In genomic region chr11:63478896-63479295, GRCh38 we compare ENCODE assay signal across 7 cellular contexts. TPM values are rescaled to one million over a fixed set of nuclear protein-coding genes. Genes with fewer than 3 reads are reported as not detected.
DNase-seq lines count a peak whose midpoint lies in the region; ATAC-seq and TF ChIP-seq lines count a peak whose summit lies in the region.

No MANE protein-coding gene starts in this region.

- DNase-seq in NCI-H146 (lab: John Stamatoyannopoulos, UW) (peak; percentile 59), SW480 (ENCODE audit: low spot score) (peak; percentile 92), ascending aorta (ENCODE audit: low spot score in 2 of 2) (peak in 1 of 2 donors; percentile 68), right cardiac atrium (no peak), sciatic nerve (ENCODE audit: low spot score) (no peak)

- intact Hi-C loops in ascending aorta (cut with DNase I) = loop anchor here (2.0 kb wide), 2 partner anchors 158 to 260 kb away; no protein-coding TSS in a partner anchor
- intact Hi-C loops in right cardiac atrium (cut with DNase I) = loop anchor here (2.0 to 10.0 kb wide), 3 partner anchors 156 to 256 kb away; no protein-coding TSS in a partner anchor
- intact Hi-C loops in sciatic nerve (cut with DNase I) = loop anchor here (10.0 kb wide), 1 partner anchor 166 kb away; no protein-coding TSS in a partner anchor

- no peak overlapping the region for H3K4me3 ChIP-seq in ascending aorta
- no peak overlapping the region for H3K4me3 ChIP-seq in right cardiac atrium (ENCODE audit: low read length)

- H3K27ac ChIP-seq in ascending aorta (no peak overlapping the region), right cardiac atrium (ENCODE audit: low read length) (no peak overlapping the region)

- H3K27me3 ChIP-seq in ascending aorta (no peaks in the 10 kb centered on the region), right cardiac atrium (ENCODE audit: control insufficient read depth, insufficient read depth) (no peaks in the 10 kb centered on the region)

- ATAC-seq in right cardiac atrium = peak; percentile 80 to 92
- ATAC-seq in sciatic nerve = peak; percentile 94
- no peak for ATAC-seq in HG03457 (IDR thresholded peaks at IDR 0.05; ENCODE audit: unreplicated experiment)

- H3K4me1 ChIP-seq in ascending aorta (peaks cover 0 to 5% of the 10 kb centered on the region in 2 donors), right cardiac atrium (ENCODE audit: control insufficient read depth, insufficient read depth, low read length) (no peaks in the 10 kb centered on the region)

- H3K9me3 ChIP-seq in ascending aorta (peaks cover 0 to 4% of the 10 kb centered on the region in 2 donors), right cardiac atrium (ENCODE audit: control insufficient read depth, low read length) (no peaks in the 10 kb centered on the region)

- H3K36me3 ChIP-seq in ascending aorta = no peaks in the 10 kb centered on the region

- 13% methylated on average over 5 of the region's 5 CpGs for WGBS in right cardiac atrium

- TF ChIP-seq CTCF in GM12872 (IDR thresholded peaks at IDR 0.05; ENCODE audit: insufficient read depth, low read depth, low read length) = peak; percentile 88
- TF ChIP-seq CTCF in ascending aorta (IDR thresholded peaks at IDR 0.05) = peak; percentile 80 to 89 (median 87)

RNA-seq across cellular contexts. Expression of gene PLAAT5, which starts 12.1 kb away (rescaled TPM):
- total RNA-seq in ascending aorta (0.21 TPM), right cardiac atrium (1 to 10 TPM; 2.9 to 5.2 (median 4.3) TPM), sciatic nerve (17.7 TPM)
- polyA plus RNA-seq in right cardiac atrium = 4.2 TPM

RNA-seq across cellular contexts. Expression of gene LGALS12, which starts 27.0 kb away (rescaled TPM):
- total RNA-seq in ascending aorta (not detected), right cardiac atrium (1 to 10 TPM in 1 of 4 donors, under 1 TPM in 2, not detected in 1; 0.40 to 3.8 (median 0.44) TPM), sciatic nerve (9.2 TPM)
- polyA plus RNA-seq in right cardiac atrium = 7.3 TPM

RNA-seq across cellular contexts. Expression of gene PLAAT4, which starts 57.7 kb away (rescaled TPM):
- 1.1 TPM for total RNA-seq in ascending aorta
- 10 to 100 TPM in 3 of 4 donors, 1 to 10 TPM in 1; 8.0 to 17.9 (median 13.3) TPM for total RNA-seq in right cardiac atrium
- 14.0 TPM for polyA plus RNA-seq in right cardiac atrium
- 36.7 TPM for total RNA-seq in sciatic nerve

Comparison
In these comparisons a context has a peak if more than half of its experiments do, and no peak if none do; other contexts are left out.
1. DNase-seq: peak in NCI-H146 (single experiment) and SW480 (single experiment); none in right cardiac atrium (0 of 3) and sciatic nerve (single experiment).